ENCODE assay signal across 1 cellular context in the genomic region with DNA sequence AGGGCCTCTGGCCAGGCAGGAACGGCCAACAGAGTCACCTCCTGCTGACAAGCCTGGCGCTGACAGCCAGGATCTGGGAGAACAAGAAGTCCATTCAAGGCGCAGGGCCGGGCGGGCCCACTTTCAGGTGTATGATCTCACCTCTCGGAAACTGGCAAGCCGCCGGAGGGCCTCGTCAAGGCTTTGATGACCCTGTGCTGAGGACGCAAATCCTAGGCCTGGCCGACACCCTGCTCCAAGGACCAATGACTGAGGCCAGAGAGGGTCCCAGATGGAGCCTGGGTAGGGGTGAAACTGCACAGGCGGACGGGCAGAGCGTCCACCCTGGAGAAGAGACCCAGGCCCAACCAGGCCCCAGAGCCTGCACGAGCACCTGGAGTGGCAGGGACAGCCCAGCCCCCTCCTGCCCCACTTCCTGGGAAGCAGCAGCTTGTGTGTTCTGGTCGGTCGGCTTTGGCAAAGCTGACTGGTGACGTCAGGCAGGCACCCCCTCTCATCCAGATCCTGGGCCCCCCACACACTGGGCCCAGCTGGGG.
TF ChIP-seq lines count a peak whose summit lies in the region.

No MANE protein-coding gene starts in this region.

TF ChIP-seq in HepG2, 621 proteins besides CTCF, POLR2A, EP300 and RAD21 (continued from another document and continues in another):
- TF ChIP-seq, protein P1, sequence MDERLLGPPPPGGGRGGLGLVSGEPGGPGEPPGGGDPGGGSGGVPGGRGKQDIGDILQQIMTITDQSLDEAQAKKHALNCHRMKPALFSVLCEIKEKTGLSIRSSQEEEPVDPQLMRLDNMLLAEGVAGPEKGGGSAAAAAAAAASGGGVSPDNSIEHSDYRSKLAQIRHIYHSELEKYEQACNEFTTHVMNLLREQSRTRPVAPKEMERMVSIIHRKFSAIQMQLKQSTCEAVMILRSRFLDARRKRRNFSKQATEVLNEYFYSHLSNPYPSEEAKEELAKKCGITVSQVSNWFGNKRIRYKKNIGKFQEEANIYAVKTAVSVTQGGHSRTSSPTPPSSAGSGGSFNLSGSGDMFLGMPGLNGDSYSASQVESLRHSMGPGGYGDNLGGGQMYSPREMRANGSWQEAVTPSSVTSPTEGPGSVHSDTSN (CRISPR knock-in tag; IDR thresholded peaks at IDR 0.05), result 0 out of 2 replicates have a peak, but pooled peaks have one; percentile 21
- TF ChIP-seq, protein P2, sequence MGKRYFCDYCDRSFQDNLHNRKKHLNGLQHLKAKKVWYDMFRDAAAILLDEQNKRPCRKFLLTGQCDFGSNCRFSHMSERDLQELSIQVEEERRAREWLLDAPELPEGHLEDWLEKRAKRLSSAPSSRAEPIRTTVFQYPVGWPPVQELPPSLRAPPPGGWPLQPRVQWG (CRISPR knock-in tag; IDR thresholded peaks at IDR 0.05; ENCODE audit: borderline replicate concordance, low read depth), result no peak
- TF ChIP-seq, protein P3, sequence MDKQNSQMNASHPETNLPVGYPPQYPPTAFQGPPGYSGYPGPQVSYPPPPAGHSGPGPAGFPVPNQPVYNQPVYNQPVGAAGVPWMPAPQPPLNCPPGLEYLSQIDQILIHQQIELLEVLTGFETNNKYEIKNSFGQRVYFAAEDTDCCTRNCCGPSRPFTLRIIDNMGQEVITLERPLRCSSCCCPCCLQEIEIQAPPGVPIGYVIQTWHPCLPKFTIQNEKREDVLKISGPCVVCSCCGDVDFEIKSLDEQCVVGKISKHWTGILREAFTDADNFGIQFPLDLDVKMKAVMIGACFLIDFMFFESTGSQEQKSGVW (CRISPR knock-in tag; IDR thresholded peaks at IDR 0.05; ENCODE audit: borderline replicate concordance), result no peak
- TF ChIP-seq MEIS2 (CRISPR knock-in tag; IDR thresholded peaks at IDR 0.05) (0 out of 2 replicates have a peak, but pooled peaks have one; percentile 47), NR1H2 (CRISPR knock-in tag; IDR thresholded peaks at IDR 0.05; ENCODE audit: borderline replicate concordance, low read depth) (no peak), ZNF331 (CRISPR knock-in tag; IDR thresholded peaks at IDR 0.05) (0 out of 2 replicates have a peak, but pooled peaks have one; percentile 18), MAFG (CRISPR knock-in tag; IDR thresholded peaks at IDR 0.05) (no peak), NCOA5 (CRISPR knock-in tag; IDR thresholded peaks at IDR 0.05) (no peak), ZFP41 (CRISPR knock-in tag; IDR thresholded peaks at IDR 0.05; ENCODE audit: borderline replicate concordance) (no peak), ZFP36 (IDR thresholded peaks at IDR 0.05; ENCODE audit: borderline replicate concordance, low read depth, low read length, partially characterized antibody) (no peak), POLR2G (IDR thresholded peaks at IDR 0.05; ENCODE audit: low read depth, low read length) (peak; percentile 26; the same call in 1 of the 2 replicates), PHF21A (CRISPR knock-in tag; IDR thresholded peaks at IDR 0.05) (0 out of 2 replicates have a peak, but pooled peaks have one; percentile 43), ZSCAN12 (CRISPR knock-in tag; IDR thresholded peaks at IDR 0.05) (no peak), GABPA (IDR thresholded peaks at IDR 0.05; ENCODE audit: low read depth, low read length) (no peak), GABPA (CRISPR knock-in tag; IDR thresholded peaks at IDR 0.05; ENCODE audit: low read depth) (no peak), HMGA1 (CRISPR knock-in tag; conservative IDR thresholded peaks at IDR 0.05) (no peak), PPARG (CRISPR knock-in tag; conservative IDR thresholded peaks at IDR 0.05) (no peak), ZNF772 (CRISPR knock-in tag; IDR thresholded peaks at IDR 0.05) (no peak), ZNF615 (CRISPR knock-in tag; IDR thresholded peaks at IDR 0.05; ENCODE audit: borderline replicate concordance) (0 out of 2 replicates have a peak, but pooled peaks have one; percentile 56), RXRB (CRISPR knock-in tag; IDR thresholded peaks at IDR 0.05; ENCODE audit: borderline replicate concordance) (peak; percentile 39; the same call in 1 of the 2 replicates), YEATS2 (CRISPR knock-in tag; IDR thresholded peaks at IDR 0.05; ENCODE audit: borderline replicate concordance) (peak; percentile 17; the same call in 1 of the 2 replicates), ZNF510 (CRISPR knock-in tag; IDR thresholded peaks at IDR 0.05; ENCODE audit: low read depth) (no peak), ZFP82 (CRISPR knock-in tag; IDR thresholded peaks at IDR 0.05; ENCODE audit: borderline replicate concordance) (no peak), SMARCC2 (IDR thresholded peaks at IDR 0.05) (no peak), SYNCRIP (IDR thresholded peaks at IDR 0.05; ENCODE audit: insufficient read depth, low read depth, low read length) (no peak), TARDBP (CRISPR knock-in tag; IDR thresholded peaks at IDR 0.05) (0 out of 2 replicates have a peak, but pooled peaks have one; percentile 43)
- TF ChIP-seq, protein P4, sequence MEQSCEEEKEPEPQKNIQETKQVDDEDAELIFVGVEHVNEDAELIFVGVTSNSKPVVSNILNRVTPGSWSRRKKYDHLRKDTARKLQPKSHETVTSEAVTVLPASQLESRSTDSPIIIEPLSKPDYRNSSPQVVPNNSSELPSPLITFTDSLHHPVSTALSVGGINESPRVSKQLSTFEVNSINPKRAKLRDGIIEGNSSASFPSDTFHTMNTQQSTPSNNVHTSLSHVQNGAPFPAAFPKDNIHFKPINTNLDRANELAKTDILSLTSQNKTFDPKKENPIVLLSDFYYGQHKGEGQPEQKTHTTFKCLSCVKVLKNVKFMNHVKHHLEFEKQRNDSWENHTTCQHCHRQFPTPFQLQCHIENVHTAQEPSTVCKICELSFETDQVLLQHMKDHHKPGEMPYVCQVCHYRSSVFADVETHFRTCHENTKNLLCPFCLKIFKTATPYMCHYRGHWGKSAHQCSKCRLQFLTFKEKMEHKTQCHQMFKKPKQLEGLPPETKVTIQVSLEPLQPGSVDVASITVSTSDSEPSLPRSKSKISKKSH (CRISPR knock-in tag; IDR thresholded peaks at IDR 0.05; ENCODE audit: borderline replicate concordance), result no peak
- TF ChIP-seq, protein P5, sequence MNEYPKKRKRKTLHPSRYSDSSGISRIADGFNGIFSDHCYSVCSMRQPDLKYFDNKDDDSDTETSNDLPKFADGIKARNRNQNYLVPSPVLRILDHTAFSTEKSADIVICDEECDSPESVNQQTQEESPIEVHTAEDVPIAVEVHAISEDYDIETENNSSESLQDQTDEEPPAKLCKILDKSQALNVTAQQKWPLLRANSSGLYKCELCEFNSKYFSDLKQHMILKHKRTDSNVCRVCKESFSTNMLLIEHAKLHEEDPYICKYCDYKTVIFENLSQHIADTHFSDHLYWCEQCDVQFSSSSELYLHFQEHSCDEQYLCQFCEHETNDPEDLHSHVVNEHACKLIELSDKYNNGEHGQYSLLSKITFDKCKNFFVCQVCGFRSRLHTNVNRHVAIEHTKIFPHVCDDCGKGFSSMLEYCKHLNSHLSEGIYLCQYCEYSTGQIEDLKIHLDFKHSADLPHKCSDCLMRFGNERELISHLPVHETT (CRISPR knock-in tag; conservative IDR thresholded peaks at IDR 0.05), result no peak
- TF ChIP-seq, protein P6, sequence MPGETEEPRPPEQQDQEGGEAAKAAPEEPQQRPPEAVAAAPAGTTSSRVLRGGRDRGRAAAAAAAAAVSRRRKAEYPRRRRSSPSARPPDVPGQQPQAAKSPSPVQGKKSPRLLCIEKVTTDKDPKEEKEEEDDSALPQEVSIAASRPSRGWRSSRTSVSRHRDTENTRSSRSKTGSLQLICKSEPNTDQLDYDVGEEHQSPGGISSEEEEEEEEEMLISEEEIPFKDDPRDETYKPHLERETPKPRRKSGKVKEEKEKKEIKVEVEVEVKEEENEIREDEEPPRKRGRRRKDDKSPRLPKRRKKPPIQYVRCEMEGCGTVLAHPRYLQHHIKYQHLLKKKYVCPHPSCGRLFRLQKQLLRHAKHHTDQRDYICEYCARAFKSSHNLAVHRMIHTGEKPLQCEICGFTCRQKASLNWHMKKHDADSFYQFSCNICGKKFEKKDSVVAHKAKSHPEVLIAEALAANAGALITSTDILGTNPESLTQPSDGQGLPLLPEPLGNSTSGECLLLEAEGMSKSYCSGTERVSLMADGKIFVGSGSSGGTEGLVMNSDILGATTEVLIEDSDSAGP (CRISPR knock-in tag; IDR thresholded peaks at IDR 0.05; ENCODE audit: borderline replicate concordance), result peak; percentile 59; the same call in 1 of the 2 replicates
- TF ChIP-seq, protein P7, sequence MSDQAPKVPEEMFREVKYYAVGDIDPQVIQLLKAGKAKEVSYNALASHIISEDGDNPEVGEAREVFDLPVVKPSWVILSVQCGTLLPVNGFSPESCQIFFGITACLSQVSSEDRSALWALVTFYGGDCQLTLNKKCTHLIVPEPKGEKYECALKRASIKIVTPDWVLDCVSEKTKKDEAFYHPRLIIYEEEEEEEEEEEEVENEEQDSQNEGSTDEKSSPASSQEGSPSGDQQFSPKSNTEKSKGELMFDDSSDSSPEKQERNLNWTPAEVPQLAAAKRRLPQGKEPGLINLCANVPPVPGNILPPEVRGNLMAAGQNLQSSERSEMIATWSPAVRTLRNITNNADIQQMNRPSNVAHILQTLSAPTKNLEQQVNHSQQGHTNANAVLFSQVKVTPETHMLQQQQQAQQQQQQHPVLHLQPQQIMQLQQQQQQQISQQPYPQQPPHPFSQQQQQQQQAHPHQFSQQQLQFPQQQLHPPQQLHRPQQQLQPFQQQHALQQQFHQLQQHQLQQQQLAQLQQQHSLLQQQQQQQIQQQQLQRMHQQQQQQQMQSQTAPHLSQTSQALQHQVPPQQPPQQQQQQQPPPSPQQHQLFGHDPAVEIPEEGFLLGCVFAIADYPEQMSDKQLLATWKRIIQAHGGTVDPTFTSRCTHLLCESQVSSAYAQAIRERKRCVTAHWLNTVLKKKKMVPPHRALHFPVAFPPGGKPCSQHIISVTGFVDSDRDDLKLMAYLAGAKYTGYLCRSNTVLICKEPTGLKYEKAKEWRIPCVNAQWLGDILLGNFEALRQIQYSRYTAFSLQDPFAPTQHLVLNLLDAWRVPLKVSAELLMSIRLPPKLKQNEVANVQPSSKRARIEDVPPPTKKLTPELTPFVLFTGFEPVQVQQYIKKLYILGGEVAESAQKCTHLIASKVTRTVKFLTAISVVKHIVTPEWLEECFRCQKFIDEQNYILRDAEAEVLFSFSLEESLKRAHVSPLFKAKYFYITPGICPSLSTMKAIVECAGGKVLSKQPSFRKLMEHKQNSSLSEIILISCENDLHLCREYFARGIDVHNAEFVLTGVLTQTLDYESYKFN (CRISPR knock-in tag; conservative IDR thresholded peaks at IDR 0.05), result peak; percentile 61
- TF ChIP-seq, protein P8, sequence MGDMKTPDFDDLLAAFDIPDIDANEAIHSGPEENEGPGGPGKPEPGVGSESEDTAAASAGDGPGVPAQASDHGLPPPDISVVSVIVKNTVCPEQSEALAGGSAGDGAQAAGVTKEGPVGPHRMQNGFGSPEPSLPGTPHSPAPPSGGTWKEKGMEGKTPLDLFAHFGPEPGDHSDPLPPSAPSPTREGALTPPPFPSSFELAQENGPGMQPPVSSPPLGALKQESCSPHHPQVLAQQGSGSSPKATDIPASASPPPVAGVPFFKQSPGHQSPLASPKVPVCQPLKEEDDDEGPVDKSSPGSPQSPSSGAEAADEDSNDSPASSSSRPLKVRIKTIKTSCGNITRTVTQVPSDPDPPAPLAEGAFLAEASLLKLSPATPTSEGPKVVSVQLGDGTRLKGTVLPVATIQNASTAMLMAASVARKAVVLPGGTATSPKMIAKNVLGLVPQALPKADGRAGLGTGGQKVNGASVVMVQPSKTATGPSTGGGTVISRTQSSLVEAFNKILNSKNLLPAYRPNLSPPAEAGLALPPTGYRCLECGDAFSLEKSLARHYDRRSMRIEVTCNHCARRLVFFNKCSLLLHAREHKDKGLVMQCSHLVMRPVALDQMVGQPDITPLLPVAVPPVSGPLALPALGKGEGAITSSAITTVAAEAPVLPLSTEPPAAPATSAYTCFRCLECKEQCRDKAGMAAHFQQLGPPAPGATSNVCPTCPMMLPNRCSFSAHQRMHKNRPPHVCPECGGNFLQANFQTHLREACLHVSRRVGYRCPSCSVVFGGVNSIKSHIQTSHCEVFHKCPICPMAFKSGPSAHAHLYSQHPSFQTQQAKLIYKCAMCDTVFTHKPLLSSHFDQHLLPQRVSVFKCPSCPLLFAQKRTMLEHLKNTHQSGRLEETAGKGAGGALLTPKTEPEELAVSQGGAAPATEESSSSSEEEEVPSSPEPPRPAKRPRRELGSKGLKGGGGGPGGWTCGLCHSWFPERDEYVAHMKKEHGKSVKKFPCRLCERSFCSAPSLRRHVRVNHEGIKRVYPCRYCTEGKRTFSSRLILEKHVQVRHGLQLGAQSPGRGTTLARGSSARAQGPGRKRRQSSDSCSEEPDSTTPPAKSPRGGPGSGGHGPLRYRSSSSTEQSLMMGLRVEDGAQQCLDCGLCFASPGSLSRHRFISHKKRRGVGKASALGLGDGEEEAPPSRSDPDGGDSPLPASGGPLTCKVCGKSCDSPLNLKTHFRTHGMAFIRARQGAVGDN (CRISPR knock-in tag; IDR thresholded peaks at IDR 0.05), result peak; percentile 83
- TF ChIP-seq, protein P9, sequence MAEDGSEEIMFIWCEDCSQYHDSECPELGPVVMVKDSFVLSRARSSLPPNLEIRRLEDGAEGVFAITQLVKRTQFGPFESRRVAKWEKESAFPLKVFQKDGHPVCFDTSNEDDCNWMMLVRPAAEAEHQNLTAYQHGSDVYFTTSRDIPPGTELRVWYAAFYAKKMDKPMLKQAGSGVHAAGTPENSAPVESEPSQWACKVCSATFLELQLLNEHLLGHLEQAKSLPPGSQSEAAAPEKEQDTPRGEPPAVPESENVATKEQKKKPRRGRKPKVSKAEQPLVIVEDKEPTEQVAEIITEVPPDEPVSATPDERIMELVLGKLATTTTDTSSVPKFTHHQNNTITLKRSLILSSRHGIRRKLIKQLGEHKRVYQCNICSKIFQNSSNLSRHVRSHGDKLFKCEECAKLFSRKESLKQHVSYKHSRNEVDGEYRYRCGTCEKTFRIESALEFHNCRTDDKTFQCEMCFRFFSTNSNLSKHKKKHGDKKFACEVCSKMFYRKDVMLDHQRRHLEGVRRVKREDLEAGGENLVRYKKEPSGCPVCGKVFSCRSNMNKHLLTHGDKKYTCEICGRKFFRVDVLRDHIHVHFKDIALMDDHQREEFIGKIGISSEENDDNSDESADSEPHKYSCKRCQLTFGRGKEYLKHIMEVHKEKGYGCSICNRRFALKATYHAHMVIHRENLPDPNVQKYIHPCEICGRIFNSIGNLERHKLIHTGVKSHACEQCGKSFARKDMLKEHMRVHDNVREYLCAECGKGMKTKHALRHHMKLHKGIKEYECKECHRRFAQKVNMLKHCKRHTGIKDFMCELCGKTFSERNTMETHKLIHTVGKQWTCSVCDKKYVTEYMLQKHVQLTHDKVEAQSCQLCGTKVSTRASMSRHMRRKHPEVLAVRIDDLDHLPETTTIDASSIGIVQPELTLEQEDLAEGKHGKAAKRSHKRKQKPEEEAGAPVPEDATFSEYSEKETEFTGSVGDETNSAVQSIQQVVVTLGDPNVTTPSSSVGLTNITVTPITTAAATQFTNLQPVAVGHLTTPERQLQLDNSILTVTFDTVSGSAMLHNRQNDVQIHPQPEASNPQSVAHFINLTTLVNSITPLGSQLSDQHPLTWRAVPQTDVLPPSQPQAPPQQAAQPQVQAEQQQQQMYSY (CRISPR knock-in tag; IDR thresholded peaks at IDR 0.05), result no peak
